Comparison of ENCODE assay signal across 9 cellular contexts in genomic region chr14:88323086-88323519, GRCh38. TPM values are rescaled to one million over a fixed set of nuclear protein-coding genes. Genes with fewer than 3 reads are reported as not detected.
A peak's percentile ranks its signal among the peaks of the same experiment; 100 is the strongest.
DNase-seq lines count a peak whose midpoint lies in the region; ATAC-seq, FAIRE-seq and TF ChIP-seq lines count a peak whose summit lies in the region.
"Had no signal": no experiment of that assay in that cellular context is flagged by ENCODE, and none has a peak within 500 bp of the region (broad histone marks: within the 10 kb centered on the region; RNA-seq: fewer than 3 reads in every experiment).

A gene with protein sequence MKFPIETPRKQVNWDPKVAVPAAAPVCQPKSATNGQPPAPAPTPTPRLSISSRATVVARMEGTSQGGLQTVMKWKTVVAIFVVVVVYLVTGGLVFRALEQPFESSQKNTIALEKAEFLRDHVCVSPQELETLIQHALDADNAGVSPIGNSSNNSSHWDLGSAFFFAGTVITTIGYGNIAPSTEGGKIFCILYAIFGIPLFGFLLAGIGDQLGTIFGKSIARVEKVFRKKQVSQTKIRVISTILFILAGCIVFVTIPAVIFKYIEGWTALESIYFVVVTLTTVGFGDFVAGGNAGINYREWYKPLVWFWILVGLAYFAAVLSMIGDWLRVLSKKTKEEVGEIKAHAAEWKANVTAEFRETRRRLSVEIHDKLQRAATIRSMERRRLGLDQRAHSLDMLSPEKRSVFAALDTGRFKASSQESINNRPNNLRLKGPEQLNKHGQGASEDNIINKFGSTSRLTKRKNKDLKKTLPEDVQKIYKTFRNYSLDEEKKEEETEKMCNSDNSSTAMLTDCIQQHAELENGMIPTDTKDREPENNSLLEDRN (minus strand): TSS chr14:88323269. CDS start chr14:88322798, 471 bp downstream.

- POLR2A ChIA-PET in activated naive CD8-positive, alpha-beta T cell treated with anti-CD3 and anti-CD28 coated beads, Interleukin-2, amount 10 ng/mL, durations not matched to agents 7 days and 5 days (lab: Charles Lee), result no interaction called here
- POLR2A ChIA-PET in HepG2 (lab: Yijun Ruan, JAX), result no interaction called here

- peak within 1 kb of the TSS; percentile 76 for H3K4me3 Mint-ChIP-seq in activated naive CD8-positive, alpha-beta T cell treated with anti-CD3 and anti-CD28 coated beads, Interleukin-2, amount 10 ng/mL, durations not matched to agents 7 days and 5 days

- intact Hi-C loops in heart left ventricle (cut with DNase I), result no loop called here
- intact Hi-C loops in HepG2 (cut with micrococcal nuclease; ENCODE audit: unreplicated experiment), result no loop called here

- H3K4me3 ChIP-seq in heart left ventricle, result peak within 1 kb of the TSS in 11 of 12 donors; percentile 14 to 56 (median 38)
- H3K4me3 ChIP-seq in right atrium auricular region, result peak within 1 kb of the TSS in 1 of 2 donors; percentile 41
- peak within 1 kb of the TSS; percentile 24 to 50 (median 26); a peak in 3 of 6 replicates for H3K4me3 ChIP-seq in HepG2 (replicated peaks in 1 of 3; ENCODE audit: insufficient read depth in 1 of 3, low read depth in 2 of 3, low read length in 3 of 3)

- peaks cover 44% of the 10 kb centered on the region for H3K27me3 Mint-ChIP-seq in activated naive CD8-positive, alpha-beta T cell treated with anti-CD3 and anti-CD28 coated beads, Interleukin-2, amount 10 ng/mL, durations not matched to agents 7 days and 5 days

- CTCF ChIA-PET in HepG2 (lab: Yijun Ruan, JAX; ENCODE audit: low intra/inter-chr PET ratio, low total read pairs), result no interaction called here

- TF ChIP-seq POLR2A in heart left ventricle (IDR thresholded peaks at IDR 0.05) (no peak), HepG2 (IDR thresholded peaks at IDR 0.05; ENCODE audit: insufficient read depth in 1 of 2, low read depth in 2 of 2, low read length in 2 of 2) (no peak)

- peak within 1 kb of the TSS; percentile 61 for H3K4me2 ChIP-seq in HepG2 (ENCODE audit: low read depth, low read length)

- H3K9ac ChIP-seq in HepG2 (ENCODE audit: insufficient read depth, low read depth, low read length), result no peak within 1 kb of the TSS

- H3K27me3 ChIP-seq in heart left ventricle (peaks cover 22 to 88% (median 65%) of the 10 kb centered on the region in 9 donors), right atrium auricular region (peaks cover 8 to 13% of the 10 kb centered on the region in 2 donors), HepG2 (ENCODE audit: control insufficient read depth in 1 of 2, insufficient read depth in 2 of 2, low read length in 2 of 2) (peaks cover 5 to 74% of the 10 kb centered on the region in 2 experiments; a peak in 4 of 5 replicates)

- no peaks in the 10 kb centered on the region for H3K36me3 Mint-ChIP-seq in activated naive CD8-positive, alpha-beta T cell treated with anti-CD3 and anti-CD28 coated beads, Interleukin-2, amount 10 ng/mL, durations not matched to agents 7 days and 5 days

- TF ChIP-seq EP300 in HepG2 (IDR thresholded peaks at IDR 0.05; ENCODE audit: low read depth in 2 of 2, low read length in 2 of 2) (no peak), HepG2 (CRISPR knock-in tag; IDR thresholded peaks at IDR 0.05; ENCODE audit: borderline replicate concordance) (no peak)

- H3K4me1 Mint-ChIP-seq in activated naive CD8-positive, alpha-beta T cell treated with anti-CD3 and anti-CD28 coated beads, Interleukin-2, amount 10 ng/mL, durations not matched to agents 7 days and 5 days, result peaks cover 6% of the 10 kb centered on the region

- H3K36me3 ChIP-seq in heart left ventricle (no peaks in the 10 kb centered on the region), right atrium auricular region (no peaks in the 10 kb centered on the region), HepG2 (replicated peaks in 1 of 2; ENCODE audit: control insufficient read depth in 1 of 2, insufficient read depth in 2 of 2, low read length in 2 of 2) (no peaks in the 10 kb centered on the region)

- no peak for DNase-seq in heart left ventricle
- DNase-seq in right atrium auricular region (ENCODE audit: low spot score), result no peak
- no peak for DNase-seq in activated naive CD8-positive, alpha-beta T cell treated with anti-CD3 and anti-CD28 coated beads, Interleukin-2, amount 10 ng/mL, durations not matched to agents 7 days and 5 days
- no peak for DNase-seq in HepG2 (ENCODE audit: low spot score)
- DNase-seq in SHP77 treated with DMSO at 0.1 percent for 48 hours (lab: John Stamatoyannopoulos, UW), result no peak
- no peak for DNase-seq in stimulated activated CD4-positive, alpha-beta T cell treated with anti-CD3 and anti-CD28 coated beads, Interleukin-1b, Interleukin-23, amount 100 ng/mL, for 48 hours
- DNase-seq in UCSD-AML1 (lab: John Stamatoyannopoulos, UW; ENCODE audit: unreplicated experiment), result no peak

- H3K9me3 ChIP-seq in heart left ventricle (peaks cover 0 to 2% (median 0%) of the 10 kb centered on the region in 12 donors), right atrium auricular region (peaks cover 0 to under 1% of the 10 kb centered on the region in 2 donors), HepG2 (ENCODE audit: low read length) (no peaks in the 10 kb centered on the region)

- no peaks in the 10 kb centered on the region for H4K20me1 ChIP-seq in HepG2 (ENCODE audit: insufficient read depth, low read length)

- no peak for ATAC-seq in heart left ventricle
- peak; percentile 26 for ATAC-seq in HG02973 (IDR thresholded peaks at IDR 0.05; ENCODE audit: unreplicated experiment)
- ATAC-seq in activated naive CD8-positive, alpha-beta T cell treated with anti-CD3 and anti-CD28 coated beads, Interleukin-2, amount 10 ng/mL, durations not matched to agents 7 days and 5 days (ENCODE audit: low read depth), result no peak
- ATAC-seq in HepG2, result peak; percentile 17; the same call in 2 of the 3 replicates

- no peak for TF ChIP-seq RAD21 in HepG2 (CRISPR knock-in tag; IDR thresholded peaks at IDR 0.05)

- FAIRE-seq in HepG2 (lab: Jason Lieb, UNC), result no peak

- H2AFZ ChIP-seq in HepG2 (ENCODE audit: low read length), result no peak within 1 kb of the TSS

- 0 to 1% (median 1%) methylated on average over 15 to 52 of the region's 52 CpGs for WGBS in heart left ventricle, 4 donors
- 3% methylated on average over 7 of the region's 52 CpGs for WGBS in HepG2 (ENCODE audit: low lambda C conversion rate)

- BruUV-seq in HepG2 (replicated peaks; lab: Mats Ljungman, UMichigan), result no TSS peak

- no peaks in the 10 kb centered on the region for H3K9me3 Mint-ChIP-seq in activated naive CD8-positive, alpha-beta T cell treated with anti-CD3 and anti-CD28 coated beads, Interleukin-2, amount 10 ng/mL, durations not matched to agents 7 days and 5 days

- no peaks in the 10 kb centered on the region for H3K79me2 ChIP-seq in HepG2 (ENCODE audit: insufficient read depth, low read length)

- peaks cover 0 to 25% (median 4%) of the 10 kb centered on the region in 12 donors for H3K4me1 ChIP-seq in heart left ventricle
- peaks cover 0 to 23% of the 10 kb centered on the region in 2 donors for H3K4me1 ChIP-seq in right atrium auricular region
- 0 out of 2 replicates have a peak, but pooled peaks cover 8% of the 10 kb centered on the region for H3K4me1 ChIP-seq in HepG2 (ENCODE audit: insufficient read depth, low read length)

- no peak for TF ChIP-seq CTCF in heart left ventricle (IDR thresholded peaks at IDR 0.05)
- TF ChIP-seq CTCF in right atrium auricular region (IDR thresholded peaks at IDR 0.05), result no peak
- TF ChIP-seq CTCF in HepG2 (CRISPR knock-in tag; IDR thresholded peaks at IDR 0.05), result no peak

- no peak within 1 kb of the TSS for H3K27ac ChIP-seq in heart left ventricle
- H3K27ac ChIP-seq in right atrium auricular region, result no peak within 1 kb of the TSS
- H3K27ac ChIP-seq in HepG2 (ENCODE audit: extremely low read length, insufficient read depth, low read length), result no peak within 1 kb of the TSS

- no peak within 1 kb of the TSS for H3K27ac Mint-ChIP-seq in activated naive CD8-positive, alpha-beta T cell treated with anti-CD3 and anti-CD28 coated beads, Interleukin-2, amount 10 ng/mL, durations not matched to agents 7 days and 5 days

- in situ Hi-C loops in HepG2 (cut with HindIII; ENCODE audit: extremely low pct_ligation_motif_present, low pct_unique_long_range_greater_than_20kb), result no loop called here

TF ChIP-seq in HepG2, 621 proteins besides CTCF, POLR2A, EP300 and RAD21 (continues in another document):
- no peak for TF ChIP-seq NFATC3 (CRISPR knock-in tag; IDR thresholded peaks at IDR 0.05)
- no peak for TF ChIP-seq RNF2 (conservative IDR thresholded peaks at IDR 0.05; ENCODE audit: low read depth)

RNA-seq across cellular contexts. Expression of the gene that starts here (rescaled TPM):
- total RNA-seq in heart left ventricle (under 1 TPM in 3 of 9 donors, not detected in 6; 0.13 to 0.31 (median 0.27) TPM), right atrium auricular region (not detected), HepG2 (2016; rRNA removed; fragmentation: Illumina TruSeq; extraction: Trizol) (not detected in 2 replicates)
- polyA plus RNA-seq in heart left ventricle (under 1 TPM in 1 of 2 donors, not detected in 1; 0.07 TPM), HepG2 (2011; rRNA removed) (not detected in 2 replicates)
- total RNA-seq in activated naive CD8-positive, alpha-beta T cell treated with anti-CD3 and anti-CD28 coated beads, Interleukin-2, amount 10 ng/mL, durations not matched to agents 7 days and 5 days, result not detected
- total RNA-seq in HepG2 (2016; cell fraction: cytosol; rRNA removed; fragmentation: Illumina TruSeq; extraction: Trizol; ENCODE audit: low read depth), result not detected in 2 replicates
- not detected in 2 replicates for total RNA-seq in HepG2 (2016; cell fraction: insoluble cytoplasmic fraction; rRNA removed; fragmentation: Illumina TruSeq; extraction: Trizol)
- not detected in 2 replicates for total RNA-seq in HepG2 (2016; cell fraction: membrane; rRNA removed; fragmentation: Illumina TruSeq; extraction: Trizol)
- not detected in 2 replicates for total RNA-seq in HepG2 (2016; cell fraction: nucleus; rRNA removed; fragmentation: Illumina TruSeq; extraction: Trizol)
- polyA plus RNA-seq in HepG2 (2011; cell fraction: cytosol; rRNA removed), result not detected in 2 replicates
- polyA plus RNA-seq in HepG2 (2011; cell fraction: nucleus; rRNA removed), result not detected in 2 replicates
- polyA plus RNA-seq in HepG2 (2012), result not detected in 2 replicates
- not detected in 2 replicates for polyA plus RNA-seq in HepG2 (2016; cell fraction: cytosol; fragmentation: Illumina TruSeq; extraction: Trizol; ENCODE audit: low read depth)
- polyA plus RNA-seq in HepG2 (2016; cell fraction: insoluble cytoplasmic fraction; fragmentation: Illumina TruSeq; extraction: Trizol; ENCODE audit: low read depth), result not detected in 2 replicates
- not detected in 2 replicates for polyA plus RNA-seq in HepG2 (2016; cell fraction: membrane; fragmentation: Illumina TruSeq; extraction: Trizol; ENCODE audit: low read depth)
- not detected in 2 replicates for polyA plus RNA-seq in HepG2 (2016; cell fraction: nucleus; fragmentation: Illumina TruSeq; extraction: Trizol; ENCODE audit: insufficient read depth, low read depth)
- polyA minus RNA-seq in HepG2 (2011; rRNA and poly(A)+ RNA removed; ENCODE audit: low replicate concordance), result not detected in 2 replicates
- polyA minus RNA-seq in HepG2 (2011; cell fraction: cytosol; rRNA and poly(A)+ RNA removed), result not detected in 2 replicates
- polyA minus RNA-seq in HepG2 (2011; cell fraction: nucleus; rRNA and poly(A)+ RNA removed), result not detected in 2 replicates
- total RNA-seq: dermis microvascular lymphatic vessel endothelial cell had no signal

Comparison
In these comparisons a context has a peak if more than half of its experiments do, and no peak if none do; other contexts are left out.
1. Peak in ATAC-seq, H3K4me3 ChIP-seq and H3K4me2 ChIP-seq in HepG2; RNA of the gene not detected or under 1 TPM.